28 cellular contexts compared by ENCODE assay signal in the genomic region with DNA sequence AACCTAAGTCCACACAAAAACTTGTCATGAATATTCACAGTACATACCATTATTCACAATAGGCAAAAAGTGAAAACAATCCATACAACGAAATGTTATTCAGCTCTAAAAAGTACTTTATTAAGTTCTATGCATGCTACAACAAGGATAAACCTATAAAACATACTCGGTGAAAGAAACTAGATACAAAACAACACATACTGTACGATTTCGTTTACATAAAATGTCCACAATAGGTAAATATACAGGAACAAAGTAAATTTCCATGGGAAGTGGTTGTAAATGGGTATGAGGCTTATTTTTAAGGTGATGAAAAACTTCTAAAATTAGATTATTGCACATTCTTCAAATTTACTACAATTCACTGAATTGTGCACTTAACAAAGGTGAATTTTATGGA. TPM values are rescaled to one million over a fixed set of nuclear protein-coding genes. Genes with fewer than 3 reads are reported as not detected.
"Had no signal": no experiment of that assay in that cellular context is flagged by ENCODE, and none has a peak within 500 bp of the region (broad histone marks: within the 10 kb centered on the region; RNA-seq: fewer than 3 reads in every experiment).

No MANE protein-coding gene starts in this region.

- H3K4me2 ChIP-seq: smooth muscle cell had no signal

- FAIRE-seq: kidney, urothelium cell line had no signal

- H3K27ac Mint-ChIP-seq: naive thymus-derived CD8-positive, alpha-beta T cell; nephron; progenitor cell of endocrine pancreas; stimulated activated effector memory CD8-positive, alpha-beta T cell treated with anti-CD3 and anti-CD28 coated beads, Interleukin-12 subunit alpha, Interleukin-12 subunit beta, amount 100 ng/mL, for 72 hours; stimulated activated naive CD8-positive, alpha-beta T cell treated with anti-CD3 and anti-CD28 coated beads, Interleukin-15, Interleukin-2, amounts not matched to agents 100 ng/mL and 50 ng/mL, for 24 hours had no signal

- H3K4me3 ChIP-seq: left lung, lower lobe of right lung, ovary, right atrium auricular region, right lobe of liver, smooth muscle cell, suprapubic skin, thoracic aorta, tibial artery, upper lobe of right lung had no signal

- H3K4me1 Mint-ChIP-seq: naive thymus-derived CD8-positive, alpha-beta T cell; nephron; neural crest cell; stimulated activated effector memory CD8-positive, alpha-beta T cell treated with anti-CD3 and anti-CD28 coated beads, Interleukin-12 subunit alpha, Interleukin-12 subunit beta, amount 100 ng/mL, for 72 hours had no signal

- H3K4me3 Mint-ChIP-seq: naive thymus-derived CD8-positive, alpha-beta T cell; nephron; neural crest cell; stimulated activated effector memory CD8-positive, alpha-beta T cell treated with anti-CD3 and anti-CD28 coated beads, Interleukin-12 subunit alpha, Interleukin-12 subunit beta, amount 100 ng/mL, for 72 hours; stimulated activated naive CD8-positive, alpha-beta T cell treated with anti-CD3 and anti-CD28 coated beads, Interleukin-15, Interleukin-2, amounts not matched to agents 100 ng/mL and 50 ng/mL, for 24 hours had no signal

- H3K27me3 ChIP-seq: right atrium auricular region, right lobe of liver, suprapubic skin, tibial artery had no signal

- H3K9me3 ChIP-seq: lower lobe of right lung, ovary, right atrium auricular region, right lobe of liver, suprapubic skin, thoracic aorta, tibial artery, upper lobe of right lung had no signal

- DNase-seq: hippocampal formation; kidney; left colon; left lung; lower lobe of right lung; mammary epithelial cell; mesenchymal stem cell; naive thymus-derived CD8-positive, alpha-beta T cell; nucleus accumbens; ovary; right lobe of liver; stimulated activated CD4-positive, alpha-beta T cell treated with anti-CD3 and anti-CD28 coated beads, Interleukin-12 subunit alpha, Interleukin-12 subunit beta, amount 100 ng/mL, for 4 hours; stimulated activated CD4-positive, alpha-beta T cell treated with anti-CD3 and anti-CD28 coated beads, Interleukin-15, amount 100 ng/mL, for 24 hours; stimulated activated CD4-positive, alpha-beta T cell treated with anti-CD3 and anti-CD28 coated beads, Interleukin-4, amount 100 ng/mL, for 24 hours; stimulated activated naive CD4-positive, alpha-beta T cell; tibial artery; trophoblast cell; upper lobe of right lung had no signal

- H3K36me3 Mint-ChIP-seq: naive thymus-derived CD8-positive, alpha-beta T cell; stimulated activated effector memory CD8-positive, alpha-beta T cell treated with anti-CD3 and anti-CD28 coated beads, Interleukin-12 subunit alpha, Interleukin-12 subunit beta, amount 100 ng/mL, for 72 hours had no signal

- H3K9me3 Mint-ChIP-seq: neural crest cell had no signal

- H3K36me3 ChIP-seq: left lung, lower lobe of right lung, ovary, right atrium auricular region, right lobe of liver, suprapubic skin, thoracic aorta, tibial artery, upper lobe of right lung had no signal

- H3K27ac ChIP-seq: left lung, lower lobe of right lung, ovary, right atrium auricular region, right lobe of liver, suprapubic skin, thoracic aorta, tibial artery, upper lobe of right lung had no signal

- ATAC-seq: left colon; left lung; lower lobe of right lung; naive thymus-derived CD8-positive, alpha-beta T cell; right lobe of liver; stimulated activated effector memory CD8-positive, alpha-beta T cell treated with anti-CD3 and anti-CD28 coated beads, Interleukin-12 subunit alpha, Interleukin-12 subunit beta, amount 100 ng/mL, for 72 hours; upper lobe of right lung had no signal

- H3K4me1 ChIP-seq: left lung, lower lobe of right lung, right atrium auricular region, right lobe of liver, suprapubic skin, tibial artery, upper lobe of right lung had no signal

RNA-seq across cellular contexts. Expression of gene DSC3, which starts 8.0 kb away (rescaled TPM):
- total RNA-seq: kidney; naive thymus-derived CD8-positive, alpha-beta T cell had no signal
- polyA plus RNA-seq: naive thymus-derived CD8-positive, alpha-beta T cell had no signal
